In genomic region chr10:32958085-32958991, GRCh38 we compare ENCODE assay signal across 9 cellular contexts. TPM values are rescaled to one million over a fixed set of nuclear protein-coding genes. Genes with fewer than 3 reads are reported as not detected.
DNase-seq lines count a peak whose midpoint lies in the region; ATAC-seq, FAIRE-seq and TF ChIP-seq lines count a peak whose summit lies in the region.
"Had no signal": no experiment of that assay in that cellular context is flagged by ENCODE, and none has a peak within 500 bp of the region (broad histone marks: within the 10 kb centered on the region; RNA-seq: fewer than 3 reads in every experiment).

Gene ITGB1 (minus strand): TSS chr10:32958230. CDS start chr10:32935558, 22,672 bp downstream.

- H3K4me1 ChIP-seq in BE2C = peaks cover 6% of the 10 kb centered on the region

- DNase-seq in BE2C (peak; percentile 97), GM19239 (ENCODE audit: insufficient read length, low spot score) (peak; percentile 66), NCI-H526 treated with DMSO at 0.1 percent for 48 hours (lab: John Stamatoyannopoulos, UW) (peak; percentile 66), dedifferentiated amniotic fluid mesenchymal stem cell (ENCODE audit: extremely low spot score) (peak; percentile 95), left lobe of liver (ENCODE audit: low spot score) (peak; percentile 98)
- peak; percentile 79 for DNase-seq in activated CD4-positive, alpha-beta T cell treated with anti-CD3 and anti-CD28 coated beads, Interleukin-2, amount 50 U/mL, for 1 hour
- DNase-seq in stimulated activated CD4-positive, alpha-beta T cell treated with anti-CD3 and anti-CD28 coated beads, Interleukin-2, amount 100 ng/mL, for 24 hours = peak; percentile 88 to 91

- TF ChIP-seq CTCF in BE2C (IDR thresholded peaks at IDR 0.05; ENCODE audit: low read depth, low read length) = no peak

- no peaks in the 10 kb centered on the region for H3K9me3 ChIP-seq in BE2C

- peak within 1 kb of the TSS; percentile 96 for H3K4me3 ChIP-seq in BE2C (ENCODE audit: low read depth, low read length)

- ATAC-seq in HG03460 (IDR thresholded peaks at IDR 0.05; ENCODE audit: unreplicated experiment) (peak; percentile 78), left lobe of liver (peak; percentile 91)

- H3K27me3 ChIP-seq in BE2C = no peaks in the 10 kb centered on the region

- peaks cover 3% of the 10 kb centered on the region; the same call in 1 of the 2 replicates for H3K36me3 ChIP-seq in BE2C

- peak; percentile 37 for FAIRE-seq in GM19239 (lab: Jason Lieb, UNC)
- FAIRE-seq: colon had no signal

RNA-seq across cellular contexts. Expression of gene ITGB1, which starts in this region (rescaled TPM):
- 164 TPM for polyA plus RNA-seq in BE2C (2012; ENCODE audit: insufficient read depth, insufficient read length, low read depth)
- 142 TPM for total RNA-seq in left lobe of liver

Comparison
In these comparisons a context has a peak if more than half of its experiments do, and no peak if none do; other contexts are left out.
1. Peak in every context shown above with its lines: DNase-seq, ATAC-seq and H3K4me3 ChIP-seq.